In the genomic region with DNA sequence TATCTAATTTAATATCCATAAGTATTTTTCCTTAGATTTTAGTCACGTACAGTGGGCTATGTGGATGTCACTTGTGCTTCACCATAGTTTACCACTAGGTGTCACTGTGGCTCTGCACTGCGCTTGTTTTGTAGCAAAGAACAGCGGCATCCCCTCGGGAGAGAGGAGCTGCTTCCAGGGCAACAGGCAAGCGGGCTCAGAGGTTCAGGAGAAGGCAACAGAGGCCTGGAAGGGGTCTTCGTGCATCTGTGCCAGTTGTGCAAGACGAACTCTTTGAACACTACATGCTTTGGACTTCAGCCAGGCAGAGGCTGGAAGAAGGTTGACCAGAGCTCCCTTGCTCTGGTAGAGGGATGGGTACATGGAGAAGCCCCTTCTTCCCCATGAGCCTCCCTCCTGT, we compare ENCODE assay signal across 8 cellular contexts. TPM values are rescaled to one million over a fixed set of nuclear protein-coding genes. Genes with fewer than 3 reads are reported as not detected.
DNase-seq lines count a peak whose midpoint lies in the region; ATAC-seq and TF ChIP-seq lines count a peak whose summit lies in the region.

No MANE protein-coding gene starts in this region.

- no CpG with 5 or more reads among the region's 7 CpGs for WGBS in neuronal stem cell (ENCODE audit: extremely low coverage in 2 of 2, insufficient read length in 2 of 2, insufficient replicate concordance in 1 of 2), 2 donors
- 5 to 8% methylated on average over 7 of the region's 7 CpGs for WGBS in testis, 2 donors

- no peaks in the 10 kb centered on the region for H3K79me1 ChIP-seq in neuronal stem cell (ENCODE audit: low read depth, low read length)

- H2AK5ac ChIP-seq in neuronal stem cell (ENCODE audit: low read depth, low read length): no peak overlapping the region

- H3K36me3 Mint-ChIP-seq in activated T-cell treated with anti-CD3 and anti-CD28 coated beads, Interleukin-2, amount 50 U/mL, for 4 hours (ENCODE audit: insufficient read depth): peaks cover 2% of the 10 kb centered on the region

- no peak overlapping the region for H3K4me2 ChIP-seq in neuronal stem cell (ENCODE audit: insufficient read depth, low read length, poor library complexity, severe bottlenecking)

- peaks cover 8 to 57% of the 10 kb centered on the region in 2 donors for H3K36me3 ChIP-seq in neuronal stem cell (replicated peaks in 1 of 2; ENCODE audit: control insufficient read depth in 2 of 2, insufficient read depth in 2 of 2, low read length in 2 of 2)
- H3K36me3 ChIP-seq in testis (ENCODE audit: low read depth, missing control alignments): no peaks in the 10 kb centered on the region

- peaks cover 38% of the 10 kb centered on the region for H3K4me1 Mint-ChIP-seq in activated T-cell treated with anti-CD3 and anti-CD28 coated beads, Interleukin-2, amount 50 U/mL, for 4 hours (ENCODE audit: low read depth)

- no peak overlapping the region for H3K9ac ChIP-seq in neuronal stem cell (ENCODE audit: low read depth, low read length, poor library complexity)

- H3K23ac ChIP-seq in neuronal stem cell (ENCODE audit: low read depth, low read length, poor library complexity): no peak overlapping the region

- no peak overlapping the region for H3K4me3 Mint-ChIP-seq in activated T-cell treated with anti-CD3 and anti-CD28 coated beads, Interleukin-2, amount 50 U/mL, for 4 hours

- peak; percentile 80 to 88 for ATAC-seq in activated T-cell treated with anti-CD3 and anti-CD28 coated beads, Interleukin-2, amount 50 U/mL, for 4 hours

- no peaks in the 10 kb centered on the region for H3K9me3 ChIP-seq in neuronal stem cell (replicated peaks in 1 of 2; ENCODE audit: control insufficient read depth in 2 of 2, insufficient read depth in 1 of 2, low read depth in 1 of 2, low read length in 2 of 2)
- no peaks in the 10 kb centered on the region for H3K9me3 ChIP-seq in testis

- no peak overlapping the region for H4K8ac ChIP-seq in neuronal stem cell (ENCODE audit: low read depth, low read length)

- no peak overlapping the region for H3K4ac ChIP-seq in neuronal stem cell (ENCODE audit: low read length)

- no peak overlapping the region for H3K27ac ChIP-seq in neuronal stem cell (replicated peaks; ENCODE audit: low read length)
- no peak overlapping the region for H3K27ac ChIP-seq in testis

- intact Hi-C loops in testis (cut with DNase I; ENCODE audit: low total_unique reads): loop anchor here (5.0 kb wide), 1 partner anchor 187 kb away; no protein-coding TSS in a partner anchor

- no peak overlapping the region for H2BK120ac ChIP-seq in neuronal stem cell (ENCODE audit: low read depth, low read length)

- TF ChIP-seq CTCF in GM12873 (IDR thresholded peaks at IDR 0.05; ENCODE audit: insufficient read depth, low read depth, low read length, missing control alignments): peak; percentile 89
- TF ChIP-seq CTCF in fibroblast of mammary gland (conservative IDR thresholded peaks at IDR 0.05; ENCODE audit: control insufficient read depth, insufficient read depth, low read depth, low read length): peak; percentile 97
- TF ChIP-seq CTCF in testis (IDR thresholded peaks at IDR 0.05): peak; percentile 88 to 92 (median 92)

- H3K4me3 ChIP-seq in fibroblast of mammary gland (ENCODE audit: control insufficient read depth, low read depth, low read length) (no peak overlapping the region), neuronal stem cell (ENCODE audit: low read length in 2 of 2) (no peak overlapping the region), testis (no peak overlapping the region)

- H2AFZ ChIP-seq in neuronal stem cell (ENCODE audit: low read length): no peak overlapping the region

- no peak overlapping the region for H2BK15ac ChIP-seq in neuronal stem cell (ENCODE audit: low read length)

- no peak overlapping the region for H2BK5ac ChIP-seq in neuronal stem cell (ENCODE audit: low read length)

- H3K4me1 ChIP-seq in neuronal stem cell (ENCODE audit: control insufficient read depth in 2 of 2, insufficient read depth in 1 of 2, low read depth in 1 of 2, low read length in 2 of 2): peaks cover 3 to 7% of the 10 kb centered on the region in 2 donors
- H3K4me1 ChIP-seq in testis: no peaks in the 10 kb centered on the region

- no peak for TF ChIP-seq POLR2A in testis (IDR thresholded peaks at IDR 0.05)

- H3K9me3 Mint-ChIP-seq in activated T-cell treated with anti-CD3 and anti-CD28 coated beads, Interleukin-2, amount 50 U/mL, for 4 hours: no peaks in the 10 kb centered on the region

- H3K18ac ChIP-seq in neuronal stem cell (ENCODE audit: low read length): no peak overlapping the region

- no peak overlapping the region for H4K91ac ChIP-seq in neuronal stem cell (ENCODE audit: low read depth, low read length, poor library complexity)

- no peak overlapping the region for H3K14ac ChIP-seq in neuronal stem cell (ENCODE audit: low read length)

- no peak overlapping the region for H2BK12ac ChIP-seq in neuronal stem cell (ENCODE audit: low read length)

- H3K27me3 Mint-ChIP-seq in activated T-cell treated with anti-CD3 and anti-CD28 coated beads, Interleukin-2, amount 50 U/mL, for 4 hours (ENCODE audit: low read depth): no peaks in the 10 kb centered on the region

- DNase-seq in Kasumi-1 (lab: John Stamatoyannopoulos, UW) (peak; percentile 87 to 89), RPMI7951 (ENCODE audit: low read depth) (peak; percentile 65), fibroblast of mammary gland (ENCODE audit: low read depth) (peak; percentile 86), neuronal stem cell (ENCODE audit: low spot score) (peak; percentile 79), testis (peak; percentile 89), mesenteric fat pad (ENCODE audit: low spot score) (no peak)
- DNase-seq in activated T-cell treated with anti-CD3 and anti-CD28 coated beads, Interleukin-2, amount 50 U/mL, for 4 hours: peak; percentile 68

- H3K27me3 ChIP-seq in neuronal stem cell (ENCODE audit: control insufficient read depth in 3 of 3, insufficient read depth in 3 of 3, low read depth in 1 of 3, low read length in 3 of 3) (no peaks in the 10 kb centered on the region), testis (no peaks in the 10 kb centered on the region)

RNA-seq across cellular contexts. Expression of gene CYB561, which starts 20.6 kb away (rescaled TPM):
- 9.5 and 10.0 TPM in 2 replicates for total RNA-seq in RPMI7951 (2014; rRNA removed; shearing (Covaris generic))
- 1 to 10 TPM; 6.4 to 9.9 (median 8.8) TPM for total RNA-seq in activated T-cell treated with anti-CD3 and anti-CD28 coated beads, Interleukin-2, amount 50 U/mL, for 4 hours
- 11.7 TPM for polyA plus RNA-seq in neuronal stem cell (2013, experiment 1 of 2)
- polyA plus RNA-seq in neuronal stem cell (2013, experiment 2 of 2): 12.1 TPM
- total RNA-seq in testis (10 to 100 TPM; 17.6 to 19.7 TPM), mesenteric fat pad (26.7 TPM)
- 20.7 TPM for polyA plus RNA-seq in testis (ENCODE audit: insufficient read depth, low read depth, low replicate concordance)

RNA-seq across cellular contexts. Expression of gene ACE, which starts 51.4 kb away (rescaled TPM):
- total RNA-seq in RPMI7951 (2014; rRNA removed; shearing (Covaris generic)): 0.68 and 0.72 TPM in 2 replicates
- under 1 TPM; 0.10 to 0.32 (median 0.24) TPM for total RNA-seq in activated T-cell treated with anti-CD3 and anti-CD28 coated beads, Interleukin-2, amount 50 U/mL, for 4 hours
- 0.08 TPM for polyA plus RNA-seq in neuronal stem cell (2013, experiment 1 of 2)
- 0.04 TPM for polyA plus RNA-seq in neuronal stem cell (2013, experiment 2 of 2)
- total RNA-seq in testis: 100 to 1,000 TPM in 1 of 2 donors, 10 to 100 TPM in 1; 87.8 to 174 TPM
- 216 TPM for polyA plus RNA-seq in testis (ENCODE audit: insufficient read depth, low read depth, low replicate concordance)
- 14.1 TPM for total RNA-seq in mesenteric fat pad
